ENCODE assay signal across 12 cellular contexts in the genomic region with DNA sequence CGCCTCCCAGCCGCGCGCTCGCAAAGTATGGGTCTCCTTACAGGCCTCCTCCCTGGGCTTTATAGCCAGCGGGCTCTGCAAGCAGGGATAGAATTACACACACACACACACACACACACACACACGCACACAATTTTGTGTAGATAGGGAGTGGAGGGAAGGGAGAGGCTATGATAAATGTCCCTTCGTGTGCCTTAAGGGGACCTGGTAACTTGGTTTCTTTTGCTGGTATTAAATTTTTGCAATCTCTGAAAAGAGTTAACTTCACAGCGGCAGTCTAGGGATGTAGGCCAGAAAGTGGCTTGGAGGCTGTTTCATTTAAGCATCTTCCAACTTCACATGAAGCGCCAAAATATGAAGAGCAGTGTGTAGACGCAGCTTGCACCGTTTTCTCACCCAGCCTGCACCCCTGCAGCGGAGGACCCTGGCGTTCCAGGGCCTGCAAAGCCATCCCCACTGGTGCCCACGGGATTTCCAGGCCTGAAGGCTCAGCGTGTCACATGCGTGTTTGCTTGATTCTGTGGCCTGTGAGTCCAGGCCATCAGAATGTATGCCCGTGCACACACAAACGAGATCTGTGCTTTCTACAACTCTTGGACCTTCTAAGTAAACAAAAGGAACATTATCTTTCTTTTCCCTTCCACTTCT.
DNase-seq lines count a peak whose midpoint lies in the region; ATAC-seq, FAIRE-seq and TF ChIP-seq lines count a peak whose summit lies in the region.
"Had no signal": no experiment of that assay in that cellular context is flagged by ENCODE, and none has a peak within 500 bp of the region (broad histone marks: within the 10 kb centered on the region; RNA-seq: fewer than 3 reads in every experiment).

No MANE protein-coding gene starts in this region.

- in situ Hi-C loops in HAP-1 (cut with MboI; ENCODE audit: low sequenced_read_pairs) = no loop called here

- peaks cover 6% of the 10 kb centered on the region for H3K4me1 Mint-ChIP-seq in activated naive CD8-positive, alpha-beta T cell treated with anti-CD3 and anti-CD28 coated beads, Interleukin-2, amount 10 ng/mL, durations not matched to agents 7 days and 5 days
- peaks cover 2% of the 10 kb centered on the region for H3K4me1 Mint-ChIP-seq in activated naive CD8-positive, alpha-beta T cell treated with anti-CD3 and anti-CD28 coated beads, Interleukin-2, amount 50 U/mL, for 24 hours
- peaks cover 10% of the 10 kb centered on the region for H3K4me1 Mint-ChIP-seq in brain

- intact Hi-C loops in lower lobe of right lung (cut with DNase I) = no loop called here

- H3K4me3 Mint-ChIP-seq in activated naive CD8-positive, alpha-beta T cell treated with anti-CD3 and anti-CD28 coated beads, Interleukin-2, amount 10 ng/mL, durations not matched to agents 7 days and 5 days = peak overlapping the region; percentile 43
- no peak overlapping the region for H3K4me3 Mint-ChIP-seq in activated naive CD8-positive, alpha-beta T cell treated with anti-CD3 and anti-CD28 coated beads, Interleukin-2, amount 50 U/mL, for 24 hours
- peak overlapping the region; percentile 68 to 96 (median 93) for H3K4me3 Mint-ChIP-seq in brain
- H3K4me3 Mint-ChIP-seq: activated B cell treated with CpG ODN at 0.5 μM for 24 hours had no signal

- FAIRE-seq in frontal cortex (lab: Jason Lieb, UNC) = no peak

- ATAC-seq in activated naive CD8-positive, alpha-beta T cell treated with anti-CD3 and anti-CD28 coated beads, Interleukin-2, amount 10 ng/mL, durations not matched to agents 7 days and 5 days (ENCODE audit: low read depth) = no peak
- no peak for ATAC-seq in activated naive CD8-positive, alpha-beta T cell treated with anti-CD3 and anti-CD28 coated beads, Interleukin-2, amount 50 U/mL, for 24 hours
- no peak for ATAC-seq in lower lobe of right lung

- no peak for TF ChIP-seq EP300 in suprapubic skin (IDR thresholded peaks at IDR 0.05)

- H3K27me3 ChIP-seq in lower lobe of right lung (ENCODE audit: low read depth) (peaks cover 23% of the 10 kb centered on the region), suprapubic skin (peaks cover 15% of the 10 kb centered on the region), HAP-1 (ENCODE audit: low read depth) (peaks cover 22% of the 10 kb centered on the region)

- no peak for DNase-seq in activated naive CD8-positive, alpha-beta T cell treated with anti-CD3 and anti-CD28 coated beads, Interleukin-2, amount 10 ng/mL, durations not matched to agents 7 days and 5 days
- no peak for DNase-seq in activated naive CD8-positive, alpha-beta T cell treated with anti-CD3 and anti-CD28 coated beads, Interleukin-2, amount 50 U/mL, for 24 hours
- DNase-seq in lower lobe of right lung (no peak), suprapubic skin (ENCODE audit: low spot score in 2 of 2) (no peak), HAP-1 (ENCODE audit: low spot score in 2 of 2) (no peak), frontal cortex (ENCODE audit: low spot score in 2 of 2) (no peak), epidermal melanocyte (ENCODE audit: insufficient read length, low spot score) (no peak)
- DNase-seq: GF-D8, SHP77 had no signal

- no peaks in the 10 kb centered on the region for H3K36me3 Mint-ChIP-seq in activated naive CD8-positive, alpha-beta T cell treated with anti-CD3 and anti-CD28 coated beads, Interleukin-2, amount 10 ng/mL, durations not matched to agents 7 days and 5 days
- no peaks in the 10 kb centered on the region for H3K36me3 Mint-ChIP-seq in activated naive CD8-positive, alpha-beta T cell treated with anti-CD3 and anti-CD28 coated beads, Interleukin-2, amount 50 U/mL, for 24 hours (ENCODE audit: low read depth)
- H3K36me3 Mint-ChIP-seq in brain = no peaks in the 10 kb centered on the region
- H3K36me3 Mint-ChIP-seq: stimulated activated naive B cell treated with anti-CD40 and anti-IgM and Interleukin-4, amounts not matched to agents 10 μg/mL and 1 μg/mL and 100 μg/mL, for 72 hours had no signal

- no peak overlapping the region for H3K27ac Mint-ChIP-seq in activated naive CD8-positive, alpha-beta T cell treated with anti-CD3 and anti-CD28 coated beads, Interleukin-2, amount 10 ng/mL, durations not matched to agents 7 days and 5 days
- no peak overlapping the region for H3K27ac Mint-ChIP-seq in activated naive CD8-positive, alpha-beta T cell treated with anti-CD3 and anti-CD28 coated beads, Interleukin-2, amount 50 U/mL, for 24 hours
- H3K27ac Mint-ChIP-seq in brain = peak overlapping the region in 1 of 5 experiments; percentile 14
- H3K27ac Mint-ChIP-seq: activated B cell treated with CpG ODN at 0.5 μM for 24 hours; stimulated activated naive B cell treated with anti-CD40 and anti-IgM and Interleukin-4, amounts not matched to agents 10 μg/mL and 1 μg/mL and 100 μg/mL, for 72 hours had no signal

- H3K27me3 Mint-ChIP-seq in activated naive CD8-positive, alpha-beta T cell treated with anti-CD3 and anti-CD28 coated beads, Interleukin-2, amount 10 ng/mL, durations not matched to agents 7 days and 5 days = peaks cover 23% of the 10 kb centered on the region
- H3K27me3 Mint-ChIP-seq in activated naive CD8-positive, alpha-beta T cell treated with anti-CD3 and anti-CD28 coated beads, Interleukin-2, amount 50 U/mL, for 24 hours = peaks cover 36% of the 10 kb centered on the region
- peaks cover 23% of the 10 kb centered on the region for H3K27me3 Mint-ChIP-seq in brain

- H3K9me3 ChIP-seq in lower lobe of right lung = no peaks in the 10 kb centered on the region
- no peaks in the 10 kb centered on the region for H3K9me3 ChIP-seq in suprapubic skin
- H3K9me3 ChIP-seq in HAP-1 = no peaks in the 10 kb centered on the region

- H3K4me1 ChIP-seq in lower lobe of right lung = peaks cover 8% of the 10 kb centered on the region
- H3K4me1 ChIP-seq in suprapubic skin = peaks cover 32% of the 10 kb centered on the region
- H3K4me1 ChIP-seq in HAP-1 = peaks cover 4% of the 10 kb centered on the region; the same call in 1 of the 2 replicates

- POLR2A ChIA-PET in activated naive CD8-positive, alpha-beta T cell treated with anti-CD3 and anti-CD28 coated beads, Interleukin-2, amount 10 ng/mL, durations not matched to agents 7 days and 5 days (lab: Charles Lee) = no interaction called here

- 34% methylated on average over 15 of the region's 19 CpGs for WGBS in suprapubic skin

- H3K9me3 Mint-ChIP-seq in activated naive CD8-positive, alpha-beta T cell treated with anti-CD3 and anti-CD28 coated beads, Interleukin-2, amount 10 ng/mL, durations not matched to agents 7 days and 5 days = no peaks in the 10 kb centered on the region
- H3K9me3 Mint-ChIP-seq in activated naive CD8-positive, alpha-beta T cell treated with anti-CD3 and anti-CD28 coated beads, Interleukin-2, amount 50 U/mL, for 24 hours = peaks cover under 1% of the 10 kb centered on the region
- H3K9me3 Mint-ChIP-seq in brain = no peaks in the 10 kb centered on the region
- H3K9me3 Mint-ChIP-seq: activated B cell treated with CpG ODN at 0.5 μM for 24 hours had no signal

- no peak for TF ChIP-seq CTCF in brain (conservative IDR thresholded peaks at IDR 0.05)
- TF ChIP-seq CTCF in lower lobe of right lung (IDR thresholded peaks at IDR 0.05) = no peak
- no peak for TF ChIP-seq CTCF in suprapubic skin (IDR thresholded peaks at IDR 0.05)

- H3K27ac ChIP-seq in lower lobe of right lung = no peak overlapping the region
- no peak overlapping the region for H3K27ac ChIP-seq in suprapubic skin

- no peaks in the 10 kb centered on the region for H3K36me3 ChIP-seq in lower lobe of right lung
- no peaks in the 10 kb centered on the region for H3K36me3 ChIP-seq in suprapubic skin
- H3K36me3 ChIP-seq in HAP-1 (replicated peaks) = no peaks in the 10 kb centered on the region

- TF ChIP-seq POLR2A in suprapubic skin (IDR thresholded peaks at IDR 0.05) = no peak

- H3K4me3 ChIP-seq in lower lobe of right lung = peak overlapping the region; percentile 68
- H3K4me3 ChIP-seq in suprapubic skin = peak overlapping the region; percentile 83
- no peak overlapping the region for H3K4me3 ChIP-seq in HAP-1
